In genomic region chr11:72556433-72556832, GRCh38 we compare ENCODE assay signal across 27 cellular contexts.
A peak's percentile ranks its signal among the peaks of the same experiment; 100 is the strongest.
DNase-seq lines count a peak whose midpoint lies in the region; ATAC-seq and TF ChIP-seq lines count a peak whose summit lies in the region.
"Had no signal": no experiment of that assay in that cellular context is flagged by ENCODE, and none has a peak within 500 bp of the region (broad histone marks: within the 10 kb centered on the region; RNA-seq: fewer than 3 reads in every experiment).

No MANE protein-coding gene starts in this region.

- CTCF ChIA-PET in SK-N-SH (lab: Yijun Ruan, JAX) = interaction anchor here (0.9 to 3.2 kb wide), 4 partner anchors 17 to 128 kb away, joined by 3 to 15 read pairs (median 8); partner anchors contain the start of gene CLPB

- H3K27ac ChIP-seq in SK-N-SH (ENCODE audit: low read depth in 2 of 2, low read length in 1 of 2) (no peak overlapping the region), neural progenitor cell (no peak overlapping the region), lower lobe of right lung (no peak overlapping the region)
- H3K27ac ChIP-seq: 22Rv1, A549, BLaER1 had no signal

- no peaks in the 10 kb centered on the region for H3K9me2 ChIP-seq in SK-N-SH

- WGBS in SK-N-SH (ENCODE audit: low lambda C conversion rate) = 28% methylated on average over 5 of the region's 5 CpGs

- H3K9me3 ChIP-seq in SK-N-SH = no peaks in the 10 kb centered on the region
- no peaks in the 10 kb centered on the region for H3K9me3 ChIP-seq in BE2C
- no peaks in the 10 kb centered on the region for H3K9me3 ChIP-seq in neural progenitor cell (ENCODE audit: low read depth)
- no peaks in the 10 kb centered on the region for H3K9me3 ChIP-seq in lower lobe of right lung
- H3K9me3 ChIP-seq: A549, BLaER1 had no signal

- H2AFZ ChIP-seq in SK-N-SH (ENCODE audit: low read depth) (no peak overlapping the region), neural progenitor cell (replicated peaks) (peak overlapping the region; percentile 0)

- TF ChIP-seq CTCF in SK-N-SH (IDR thresholded peaks at IDR 0.05) (no peak), BE2C (IDR thresholded peaks at IDR 0.05; ENCODE audit: low read depth, low read length) (no peak), neural progenitor cell (IDR thresholded peaks at IDR 0.05) (no peak), lower lobe of right lung (IDR thresholded peaks at IDR 0.05) (no peak)

- H4K20me1 ChIP-seq in SK-N-SH (ENCODE audit: insufficient read depth) = no peaks in the 10 kb centered on the region
- H4K20me1 ChIP-seq in neural progenitor cell (ENCODE audit: low read depth) = no peaks in the 10 kb centered on the region
- H4K20me1 ChIP-seq: BLaER1 had no signal

- POLR2A ChIA-PET in SK-N-SH (lab: Yijun Ruan, JAX) = no interaction called here

- TF ChIP-seq RAD21 in SK-N-SH (IDR thresholded peaks at IDR 0.05; ENCODE audit: low read length) = no peak

- H3K36me3 Mint-ChIP-seq in neural progenitor cell = no peaks in the 10 kb centered on the region
- H3K36me3 Mint-ChIP-seq: CD14-positive monocyte; CD4-positive, alpha-beta memory T cell; CD4-positive, CD25-positive, alpha-beta regulatory T cell; CD8-positive, alpha-beta memory T cell had no signal

- peaks cover 2% of the 10 kb centered on the region for H3K27me3 Mint-ChIP-seq in neural progenitor cell (ENCODE audit: insufficient read depth, low read depth)

- H3K4me3 ChIP-seq in SK-N-SH (ENCODE audit: low read depth in 2 of 2, low read length in 1 of 2) (no peak overlapping the region), BE2C (ENCODE audit: low read depth, low read length) (no peak overlapping the region), neural progenitor cell (no peak overlapping the region), lower lobe of right lung (no peak overlapping the region)
- H3K4me3 ChIP-seq: A549, BLaER1, GM12878 had no signal

- H3K9me3 Mint-ChIP-seq in neural progenitor cell = no peaks in the 10 kb centered on the region
- H3K9me3 Mint-ChIP-seq: CD8-positive, alpha-beta memory T cell had no signal

- H3F3A ChIP-seq in SK-N-SH (replicated peaks; ENCODE audit: insufficient read depth) (no peaks in the 10 kb centered on the region), neural progenitor cell (ENCODE audit: low read depth) (no peaks in the 10 kb centered on the region)

- H3K36me3 ChIP-seq in SK-N-SH (replicated peaks in 1 of 2; ENCODE audit: control insufficient read depth in 1 of 2, insufficient read depth in 2 of 2, low read length in 1 of 2) = no peaks in the 10 kb centered on the region
- H3K36me3 ChIP-seq in BE2C = no peaks in the 10 kb centered on the region
- no peaks in the 10 kb centered on the region for H3K36me3 ChIP-seq in neural progenitor cell
- H3K36me3 ChIP-seq in lower lobe of right lung = no peaks in the 10 kb centered on the region
- H3K36me3 ChIP-seq: BLaER1 had no signal

- H3K4me2 ChIP-seq in SK-N-SH (no peak overlapping the region), neural progenitor cell (no peak overlapping the region)
- H3K4me2 ChIP-seq: A549, BLaER1 had no signal

- H3K4me1 Mint-ChIP-seq in neural progenitor cell = no peaks in the 10 kb centered on the region
- H3K4me1 Mint-ChIP-seq: B cell had no signal

- DNase-seq in SK-N-SH = no peak
- DNase-seq in BE2C = peak; percentile 71
- DNase-seq in neural progenitor cell (ENCODE audit: low spot score) = peak; percentile 1
- DNase-seq in posterior vena cava (ENCODE audit: low spot score) = peak; percentile 3
- DNase-seq in lower lobe of right lung = no peak
- DNase-seq: AML-193; C1 segment of cervical spinal cord; CD4-positive, alpha-beta memory T cell; CD4-positive, CD25-positive, alpha-beta regulatory T cell; CD8-positive, alpha-beta memory T cell; COR-L47; DMS 273 treated with DMSO at 0.1 percent for 48 hours; DMS153; DMS53; DMS79; DND-41; EL; GDM1 had no signal

- intact Hi-C loops in posterior vena cava (cut with DNase I) (no loop called here), lower lobe of right lung (cut with DNase I) (no loop called here)

- H3K4me1 ChIP-seq in SK-N-SH (ENCODE audit: control insufficient read depth in 1 of 2, insufficient read depth in 2 of 2, low read depth in 1 of 2, low read length in 1 of 2) (peaks cover 0 to 13% of the 10 kb centered on the region in 2 experiments; a peak in 1 of 4 replicates), BE2C (peaks cover 5% of the 10 kb centered on the region), neural progenitor cell (no peaks in the 10 kb centered on the region), lower lobe of right lung (no peaks in the 10 kb centered on the region)
- H3K4me1 ChIP-seq: A549, BLaER1 had no signal

- no peak overlapping the region for H3K4me3 Mint-ChIP-seq in neural progenitor cell
- H3K4me3 Mint-ChIP-seq: B cell; CD14-positive monocyte; CD4-positive, alpha-beta memory T cell; CD4-positive, CD25-positive, alpha-beta regulatory T cell; CD8-positive, alpha-beta memory T cell had no signal

- no peak for ATAC-seq in SK-N-SH treated with all-trans-retinoic acid at 6 μM for 48 hours
- ATAC-seq in GM21723 (IDR thresholded peaks at IDR 0.05; ENCODE audit: unreplicated experiment) = no peak
- no peak for ATAC-seq in GM21360 (IDR thresholded peaks at IDR 0.05; ENCODE audit: unreplicated experiment)
- no peak for ATAC-seq in lower lobe of right lung
- ATAC-seq: GM12878 had no signal

- H3K9ac ChIP-seq in SK-N-SH (no peak overlapping the region), neural progenitor cell (no peak overlapping the region)
- H3K9ac ChIP-seq: BLaER1 had no signal

- TF ChIP-seq EP300 in SK-N-SH (IDR thresholded peaks at IDR 0.05; ENCODE audit: borderline replicate concordance in 1 of 2, low read depth in 1 of 2, low read length in 1 of 2) = peak in 1 of 2 experiments; percentile 20; a peak in 1 of 4 replicates

- H3K27me3 ChIP-seq in SK-N-SH (ENCODE audit: insufficient read depth) (peaks cover 15% of the 10 kb centered on the region), BE2C (no peaks in the 10 kb centered on the region), neural progenitor cell (no peaks in the 10 kb centered on the region), lower lobe of right lung (ENCODE audit: low read depth) (peaks cover 12% of the 10 kb centered on the region)
- H3K27me3 ChIP-seq: BLaER1 had no signal

- no peak overlapping the region for H3K27ac Mint-ChIP-seq in neural progenitor cell
- H3K27ac Mint-ChIP-seq: B cell; CD14-positive monocyte; CD4-positive, alpha-beta memory T cell; CD4-positive, CD25-positive, alpha-beta regulatory T cell; CD8-positive, alpha-beta memory T cell had no signal

- H3K79me2 ChIP-seq in SK-N-SH (ENCODE audit: insufficient read depth) (no peaks in the 10 kb centered on the region), neural progenitor cell (ENCODE audit: low read depth) (no peaks in the 10 kb centered on the region)

TF ChIP-seq in SK-N-SH, 30 proteins besides CTCF, POLR2A, EP300 and RAD21 (continues in another document):
- TF ChIP-seq TAF1 (IDR thresholded peaks at IDR 0.05; ENCODE audit: borderline replicate concordance, low read depth, low read length) = no peak
- no peak for TF ChIP-seq GABPA (IDR thresholded peaks at IDR 0.05; ENCODE audit: low read depth)
- no peak for TF ChIP-seq TEAD4 (IDR thresholded peaks at IDR 0.05; ENCODE audit: borderline replicate concordance, insufficient read depth)
- TF ChIP-seq MXI1 (IDR thresholded peaks at IDR 0.05; ENCODE audit: low read depth, low read length) = peak; percentile 43; the same call in 1 of the 2 replicates
- TF ChIP-seq FOXJ3 (CRISPR knock-in tag; IDR thresholded peaks at IDR 0.05) = no peak
- TF ChIP-seq GATA2 (CRISPR knock-in tag; IDR thresholded peaks at IDR 0.05) = peak; percentile 56
- no peak for TF ChIP-seq NFIC (IDR thresholded peaks at IDR 0.05; ENCODE audit: borderline replicate concordance)
- no peak for TF ChIP-seq POLR2AphosphoS5 (IDR thresholded peaks at IDR 0.05; ENCODE audit: low read depth, low read length)
- TF ChIP-seq USF1 (IDR thresholded peaks at IDR 0.05; ENCODE audit: borderline replicate concordance, low read depth) = no peak

TF ChIP-seq in SK-N-SH treated with all-trans-retinoic acid at 6 μM for 48 hours, 23 proteins besides CTCF, POLR2A, EP300 and RAD21 (continues in another document):
- TF ChIP-seq BACH2 (CRISPR knock-in tag; IDR thresholded peaks at IDR 0.05; ENCODE audit: borderline replicate concordance) (no peak), ZNF70 (CRISPR knock-in tag; IDR thresholded peaks at IDR 0.05) (no peak), CREB5 (CRISPR knock-in tag; IDR thresholded peaks at IDR 0.05; ENCODE audit: low read depth) (no peak), RARB (CRISPR knock-in tag; IDR thresholded peaks at IDR 0.05) (no peak), POU6F1 (CRISPR knock-in tag; IDR thresholded peaks at IDR 0.05; ENCODE audit: borderline replicate concordance, low read depth) (no peak), PPARA (CRISPR knock-in tag; IDR thresholded peaks at IDR 0.05; ENCODE audit: borderline replicate concordance) (no peak), ZNF565 (CRISPR knock-in tag; conservative IDR thresholded peaks at IDR 0.05; ENCODE audit: low read depth) (no peak), ZFP3 (CRISPR knock-in tag; IDR thresholded peaks at IDR 0.05) (no peak), CSDC2 (CRISPR knock-in tag; IDR thresholded peaks at IDR 0.05) (no peak), OSR1 (CRISPR knock-in tag; IDR thresholded peaks at IDR 0.05) (no peak), ZNF8 (CRISPR knock-in tag; IDR thresholded peaks at IDR 0.05) (no peak), ZC3H10 (CRISPR knock-in tag; IDR thresholded peaks at IDR 0.05) (no peak)

Comparison
In these comparisons a context has a peak if more than half of its experiments do, and no peak if none do; other contexts are left out.
1. DNase-seq: peak in BE2C (single experiment), neural progenitor cell (single experiment) and posterior vena cava (single experiment); none in SK-N-SH (single experiment) and lower lobe of right lung (single experiment).